In genomic region chr11:102171101-102171500, GRCh38 we compare ENCODE assay signal across 12 cellular contexts.
A peak's percentile ranks its signal among the peaks of the same experiment; 100 is the strongest.
DNase-seq lines count a peak whose midpoint lies in the region; ATAC-seq, FAIRE-seq and TF ChIP-seq lines count a peak whose summit lies in the region.
"Had no signal": no experiment of that assay in that cellular context is flagged by ENCODE, and none has a peak within 500 bp of the region (broad histone marks: within the 10 kb centered on the region; RNA-seq: fewer than 3 reads in every experiment).

No MANE protein-coding gene starts in this region.

- TF ChIP-seq CTCF in pancreas (IDR thresholded peaks at IDR 0.05): no peak
- no peak for TF ChIP-seq CTCF in GM10266 (IDR thresholded peaks at IDR 0.05; ENCODE audit: control insufficient read depth, insufficient read depth, low read depth, missing control alignments)
- TF ChIP-seq CTCF in natural killer cell (IDR thresholded peaks at IDR 0.05): no peak

- H3K36me3 ChIP-seq in pancreas: peaks cover 0 to 3% (median 0%) of the 10 kb centered on the region in 3 donors

- H3K9me3 ChIP-seq in pancreas: no peaks in the 10 kb centered on the region
- H3K9me3 ChIP-seq: BLaER1 had no signal

- H3K27me3 Mint-ChIP-seq in activated naive CD4-positive, alpha-beta T cell treated with anti-CD3 and anti-CD28 coated beads for 36 hours (ENCODE audit: low read depth): peaks cover 15% of the 10 kb centered on the region
- peaks cover 0 to 5% of the 10 kb centered on the region in 2 donors for H3K27me3 Mint-ChIP-seq in natural killer cell (ENCODE audit: low read depth in 2 of 2)

- peak; percentile 39 for DNase-seq in AG08395 (ENCODE audit: low spot score)
- peak; percentile 60 for DNase-seq in fibroblast of the conjunctiva (ENCODE audit: low read depth)
- no peak for DNase-seq in pancreas
- DNase-seq in GM10266 (ENCODE audit: extremely low spot score): no peak
- DNase-seq in activated naive CD4-positive, alpha-beta T cell treated with anti-CD3 and anti-CD28 coated beads for 36 hours: no peak
- DNase-seq in natural killer cell: no peak
- DNase-seq: activated CD4-positive, alpha-beta memory T cell treated with anti-CD3 and anti-CD28 coated beads, Interleukin-2, amount 10 ng/mL, durations not matched to agents 7 days and 5 days; NCI-H2081 treated with DMSO at 0.1 percent for 48 hours had no signal

- CTCF ChIA-PET in activated naive CD4-positive, alpha-beta T cell treated with anti-CD3 and anti-CD28 coated beads for 36 hours (lab: Charles Lee): interaction anchor here (0.6 to 1.0 kb wide), 3 partner anchors 12 to 477 kb away, joined by 3 to 5 read pairs (median 3); no protein-coding TSS in a partner anchor

- H3K4me3 ChIP-seq in pancreas: no peak overlapping the region
- H3K4me3 ChIP-seq: BLaER1 had no signal

- H3K27ac Mint-ChIP-seq in activated naive CD4-positive, alpha-beta T cell treated with anti-CD3 and anti-CD28 coated beads for 36 hours: no peak overlapping the region
- H3K27ac Mint-ChIP-seq in natural killer cell: no peak overlapping the region
- H3K27ac Mint-ChIP-seq: activated CD4-positive, alpha-beta memory T cell treated with anti-CD3 and anti-CD28 coated beads, Interleukin-2, amount 10 ng/mL, durations not matched to agents 7 days and 5 days; activated naive CD4-positive, alpha-beta T cell treated with anti-CD3 and anti-CD28 coated beads, Interleukin-2, amount 50 U/mL, for 72 hours had no signal

- H3K4me1 ChIP-seq in pancreas: peaks cover 3 to 12% (median 5%) of the 10 kb centered on the region in 3 donors
- H3K4me1 ChIP-seq: BLaER1 had no signal

- no peaks in the 10 kb centered on the region for H3K4me1 Mint-ChIP-seq in activated naive CD4-positive, alpha-beta T cell treated with anti-CD3 and anti-CD28 coated beads for 36 hours (ENCODE audit: low read depth)
- H3K4me1 Mint-ChIP-seq in natural killer cell: no peaks in the 10 kb centered on the region
- H3K4me1 Mint-ChIP-seq: activated CD4-positive, alpha-beta memory T cell treated with anti-CD3 and anti-CD28 coated beads, Interleukin-2, amount 10 ng/mL, durations not matched to agents 7 days and 5 days had no signal

- peak; percentile 53 for FAIRE-seq in pancreas (lab: Jason Lieb, UNC)

- intact Hi-C loops in pancreas (cut with DNase I) (no loop called here), natural killer cell (cut with micrococcal nuclease) (no loop called here)
- intact Hi-C loops in activated naive CD4-positive, alpha-beta T cell treated with anti-CD3 and anti-CD28 coated beads for 36 hours (cut with micrococcal nuclease): no loop called here

- H3K27ac ChIP-seq in pancreas: peak overlapping the region in 2 of 4 donors; percentile 2 to 54
- H3K27ac ChIP-seq: BLaER1 had no signal

- H3K27me3 ChIP-seq in pancreas: no peaks in the 10 kb centered on the region
- H3K27me3 ChIP-seq: BLaER1 had no signal

- H3K4me3 Mint-ChIP-seq in activated naive CD4-positive, alpha-beta T cell treated with anti-CD3 and anti-CD28 coated beads for 36 hours: no peak overlapping the region
- no peak overlapping the region for H3K4me3 Mint-ChIP-seq in natural killer cell
- H3K4me3 Mint-ChIP-seq: activated CD4-positive, alpha-beta memory T cell treated with anti-CD3 and anti-CD28 coated beads, Interleukin-2, amount 10 ng/mL, durations not matched to agents 7 days and 5 days had no signal

- no peaks in the 10 kb centered on the region for H3K9me3 Mint-ChIP-seq in activated naive CD4-positive, alpha-beta T cell treated with anti-CD3 and anti-CD28 coated beads for 36 hours
- peaks cover under 1 to 2% of the 10 kb centered on the region in 2 donors for H3K9me3 Mint-ChIP-seq in natural killer cell
- H3K9me3 Mint-ChIP-seq: activated CD4-positive, alpha-beta memory T cell treated with anti-CD3 and anti-CD28 coated beads, Interleukin-2, amount 10 ng/mL, durations not matched to agents 7 days and 5 days; activated naive CD4-positive, alpha-beta T cell treated with anti-CD3 and anti-CD28 coated beads, Interleukin-2, amount 50 U/mL, for 72 hours had no signal

- peak; percentile 79 for ATAC-seq in SK-N-SH treated with all-trans-retinoic acid at 6 μM for 48 hours
- peak in 3 of 4 donors; percentile 51 to 75 (median 69) for ATAC-seq in pancreas
- ATAC-seq in GM21526 (IDR thresholded peaks at IDR 0.05; ENCODE audit: low FRiP score, unreplicated experiment): no peak
- no peak for ATAC-seq in natural killer cell
- ATAC-seq: activated naive CD4-positive, alpha-beta T cell treated with anti-CD3 and anti-CD28 coated beads, Interleukin-2, amount 50 U/mL, for 72 hours had no signal

- H3K36me3 Mint-ChIP-seq in activated naive CD4-positive, alpha-beta T cell treated with anti-CD3 and anti-CD28 coated beads for 36 hours (ENCODE audit: low read depth): no peaks in the 10 kb centered on the region
- H3K36me3 Mint-ChIP-seq in natural killer cell: no peaks in the 10 kb centered on the region
- H3K36me3 Mint-ChIP-seq: activated naive CD4-positive, alpha-beta T cell treated with anti-CD3 and anti-CD28 coated beads, Interleukin-2, amount 50 U/mL, for 72 hours had no signal

TF ChIP-seq in SK-N-SH treated with all-trans-retinoic acid at 6 μM for 48 hours, 23 proteins besides CTCF, POLR2A, EP300 and RAD21 (continues in another document):
- TF ChIP-seq GLIS3 (CRISPR knock-in tag; IDR thresholded peaks at IDR 0.05) (no peak), TCF4 (CRISPR knock-in tag; IDR thresholded peaks at IDR 0.05; ENCODE audit: borderline replicate concordance) (no peak), ARNTL (CRISPR knock-in tag; IDR thresholded peaks at IDR 0.05; ENCODE audit: borderline replicate concordance, low read depth) (no peak), RARB (CRISPR knock-in tag; IDR thresholded peaks at IDR 0.05) (no peak), TOX (CRISPR knock-in tag; IDR thresholded peaks at IDR 0.05; ENCODE audit: borderline replicate concordance) (no peak), ZNF8 (CRISPR knock-in tag; IDR thresholded peaks at IDR 0.05) (no peak), ZC3H10 (CRISPR knock-in tag; IDR thresholded peaks at IDR 0.05) (no peak), SNAI2 (CRISPR knock-in tag; IDR thresholded peaks at IDR 0.05) (no peak), CSDC2 (CRISPR knock-in tag; IDR thresholded peaks at IDR 0.05) (no peak), PPARA (CRISPR knock-in tag; IDR thresholded peaks at IDR 0.05; ENCODE audit: borderline replicate concordance) (no peak), ZFP30 (CRISPR knock-in tag; IDR thresholded peaks at IDR 0.05) (no peak), ZNF565 (CRISPR knock-in tag; conservative IDR thresholded peaks at IDR 0.05; ENCODE audit: low read depth) (no peak), OSR1 (CRISPR knock-in tag; IDR thresholded peaks at IDR 0.05) (no peak), ESRRG (CRISPR knock-in tag; IDR thresholded peaks at IDR 0.05) (no peak), POU6F1 (CRISPR knock-in tag; IDR thresholded peaks at IDR 0.05; ENCODE audit: borderline replicate concordance, low read depth) (no peak), BACH2 (CRISPR knock-in tag; IDR thresholded peaks at IDR 0.05; ENCODE audit: borderline replicate concordance) (no peak), TSHZ2 (CRISPR knock-in tag; IDR thresholded peaks at IDR 0.05) (no peak)
- TF ChIP-seq, protein P1, sequence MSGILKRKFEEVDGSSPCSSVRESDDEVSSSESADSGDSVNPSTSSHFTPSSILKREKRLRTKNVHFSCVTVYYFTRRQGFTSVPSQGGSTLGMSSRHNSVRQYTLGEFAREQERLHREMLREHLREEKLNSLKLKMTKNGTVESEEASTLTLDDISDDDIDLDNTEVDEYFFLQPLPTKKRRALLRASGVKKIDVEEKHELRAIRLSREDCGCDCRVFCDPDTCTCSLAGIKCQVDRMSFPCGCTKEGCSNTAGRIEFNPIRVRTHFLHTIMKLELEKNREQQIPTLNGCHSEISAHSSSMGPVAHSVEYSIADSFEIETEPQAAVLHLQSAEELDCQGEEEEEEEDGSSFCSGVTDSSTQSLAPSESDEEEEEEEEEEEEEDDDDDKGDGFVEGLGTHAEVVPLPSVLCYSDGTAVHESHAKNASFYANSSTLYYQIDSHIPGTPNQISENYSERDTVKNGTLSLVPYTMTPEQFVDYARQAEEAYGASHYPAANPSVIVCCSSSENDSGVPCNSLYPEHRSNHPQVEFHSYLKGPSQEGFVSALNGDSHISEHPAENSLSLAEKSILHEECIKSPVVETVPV (CRISPR knock-in tag; IDR thresholded peaks at IDR 0.05): no peak

Comparison
In these comparisons a context has a peak if more than half of its experiments do, and no peak if none do; other contexts are left out.
1. DNase-seq: peak in AG08395 (single experiment) and fibroblast of the conjunctiva (single experiment); none in pancreas (0 of 6), GM10266 (single experiment), activated naive CD4-positive, alpha-beta T cell treated with anti-CD3 and anti-CD28 coated beads for 36 hours (single experiment) and natural killer cell (single experiment).
2. ATAC-seq: peak in SK-N-SH treated with all-trans-retinoic acid at 6 μM for 48 hours (single experiment) and pancreas (3 of 4); none in GM21526 (single experiment) and natural killer cell (0 of 3).